ENCODE assay signal across 13 cellular contexts in the genomic region with DNA sequence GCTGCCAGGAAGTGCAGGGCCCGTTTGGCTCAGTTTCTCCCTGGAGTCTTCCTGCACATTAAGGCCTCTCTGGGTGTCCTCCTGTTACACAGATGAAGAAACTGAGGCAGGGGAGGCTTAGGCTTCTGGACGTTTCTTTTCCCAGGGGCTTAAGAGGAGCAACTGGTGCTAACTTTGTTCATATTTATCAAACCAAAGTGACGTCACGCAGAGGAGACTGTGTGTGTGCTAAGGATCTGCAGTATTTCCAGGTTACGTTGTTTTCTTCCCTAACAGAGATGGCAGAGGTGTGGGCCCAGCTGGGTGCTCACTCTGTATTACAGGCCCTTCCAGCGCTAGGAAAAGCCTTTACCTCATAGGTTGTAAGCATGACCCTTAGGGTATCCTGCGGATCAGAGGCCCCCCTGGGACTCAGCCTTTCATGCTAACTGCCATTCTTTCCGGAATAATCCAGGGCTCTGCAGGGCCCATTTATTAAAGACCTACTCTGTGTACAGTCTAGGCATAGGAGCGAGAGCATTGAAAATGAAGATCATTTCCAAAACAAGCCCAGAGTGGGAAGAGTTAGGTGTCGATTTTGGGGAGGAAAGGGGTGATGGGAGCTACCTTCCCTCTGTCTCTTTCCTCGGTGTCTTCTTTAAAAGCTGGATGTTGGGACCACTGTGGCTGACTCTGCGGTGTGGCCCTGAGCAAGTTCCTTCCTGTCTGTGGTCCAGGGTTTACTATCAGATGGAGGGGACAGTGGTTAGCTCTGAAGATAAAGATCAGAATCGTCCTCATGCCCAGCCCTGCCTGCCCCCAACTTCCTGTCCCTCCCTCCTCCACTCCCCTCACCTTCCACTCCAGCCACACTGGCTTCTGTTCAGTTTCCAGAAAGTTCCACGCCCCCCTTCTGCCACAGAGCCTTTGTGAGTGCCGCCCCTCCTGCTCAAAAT. TPM values are rescaled to one million over a fixed set of nuclear protein-coding genes. Genes with fewer than 3 reads are reported as not detected.
A peak's percentile ranks its signal among the peaks of the same experiment; 100 is the strongest.
DNase-seq lines count a peak whose midpoint lies in the region; ATAC-seq and TF ChIP-seq lines count a peak whose summit lies in the region.
"Had no signal": no experiment of that assay in that cellular context is flagged by ENCODE, and none has a peak within 500 bp of the region (broad histone marks: within the 10 kb centered on the region; RNA-seq: fewer than 3 reads in every experiment).

No MANE protein-coding gene starts in this region.

- intact Hi-C loops in activated CD4-positive, alpha-beta T cell treated with anti-CD3 and anti-CD28 coated beads for 36 hours (cut with DNase I, micrococcal nuclease), result no loop called here
- intact Hi-C loops in spleen (cut with DNase I; ENCODE audit: low total_unique reads) (no loop called here), left cardiac atrium (cut with DNase I) (no loop called here)

- H3K9me3 ChIP-seq in spleen, result no peaks in the 10 kb centered on the region
- H3K9me3 ChIP-seq: left ventricle myocardium inferior had no signal

- peaks cover 50% of the 10 kb centered on the region for H3K4me1 Mint-ChIP-seq in activated CD4-positive, alpha-beta T cell treated with anti-CD3 and anti-CD28 coated beads for 36 hours

- peak overlapping the region; percentile 24 for H3K4me3 Mint-ChIP-seq in activated CD4-positive, alpha-beta T cell treated with anti-CD3 and anti-CD28 coated beads for 36 hours

- H3K27ac Mint-ChIP-seq in activated CD4-positive, alpha-beta T cell treated with anti-CD3 and anti-CD28 coated beads for 36 hours, result no peak overlapping the region

- peak; percentile 31 for ATAC-seq in activated CD4-positive, alpha-beta T cell treated with anti-CD3 and anti-CD28 coated beads for 36 hours
- no peak for ATAC-seq in HG03280 (IDR thresholded peaks at IDR 0.05; ENCODE audit: unreplicated experiment)
- ATAC-seq in left cardiac atrium, result no peak

- H3K4me1 ChIP-seq in spleen, result peaks cover 23 to 87% (median 66%) of the 10 kb centered on the region in 6 donors

- TF ChIP-seq POLR2A in NB4 (IDR thresholded peaks at IDR 0.05; ENCODE audit: extremely low read depth, insufficient read length) (no peak), spleen (IDR thresholded peaks at IDR 0.05) (no peak)

- POLR2A ChIA-PET in activated CD4-positive, alpha-beta T cell treated with anti-CD3 and anti-CD28 coated beads for 36 hours (lab: Charles Lee), result no interaction called here

- H3K9me3 Mint-ChIP-seq in activated CD4-positive, alpha-beta T cell treated with anti-CD3 and anti-CD28 coated beads for 36 hours (ENCODE audit: low read depth), result no peaks in the 10 kb centered on the region

- no peak for TF ChIP-seq CTCF in NB4 (IDR thresholded peaks at IDR 0.05; ENCODE audit: low read depth, low read length)
- TF ChIP-seq CTCF in spleen (IDR thresholded peaks at IDR 0.05 in 8 of 11, conservative IDR thresholded peaks at IDR 0.05 in 3 of 11), result no peak

- 28 to 34% (median 32%) methylated on average over 14 to 15 of the region's 15 CpGs for WGBS in spleen, 5 donors

- peak overlapping the region in 6 of 8 donors; percentile 65 to 100 (median 96) for H3K27ac ChIP-seq in spleen
- H3K27ac ChIP-seq: left ventricle myocardium inferior had no signal

- CTCF ChIA-PET in activated CD4-positive, alpha-beta T cell treated with anti-CD3 and anti-CD28 coated beads for 36 hours (lab: Charles Lee), result interaction anchor here (0.5 to 1.9 kb wide), 9 partner anchors 9 to 564 kb away, joined by 3 to 5 read pairs (median 3); no protein-coding TSS in a partner anchor

- peak; percentile 33 for DNase-seq in activated CD4-positive, alpha-beta T cell treated with anti-CD3 and anti-CD28 coated beads for 36 hours
- no peak for DNase-seq in activated CD4-positive, alpha-beta T cell treated with anti-CD3 and anti-CD28 coated beads, Interleukin-2, amount 50 U/mL, for 1 hour
- DNase-seq in NB4 (ENCODE audit: low read depth) (peak; percentile 96), spleen (peak; percentile 73), NCI-H2171 treated with DMSO at 0.1 percent for 48 hours (lab: John Stamatoyannopoulos, UW) (no peak), left cardiac atrium (no peak)
- DNase-seq in activated effector memory CD4-positive, alpha-beta T cell treated with Interleukin-2 at 50 U/mL for 16 hours, result peak; percentile 9
- DNase-seq: activated CD4-positive, CD25-positive, alpha-beta regulatory T cell; left ventricle myocardium inferior; NCI-H82 had no signal

- H3K36me3 Mint-ChIP-seq in activated CD4-positive, alpha-beta T cell treated with anti-CD3 and anti-CD28 coated beads for 36 hours (ENCODE audit: low read depth), result peaks cover 4% of the 10 kb centered on the region

- peaks cover 0 to 20% (median 0%) of the 10 kb centered on the region in 6 donors for H3K36me3 ChIP-seq in spleen

- H3K27me3 Mint-ChIP-seq in activated CD4-positive, alpha-beta T cell treated with anti-CD3 and anti-CD28 coated beads for 36 hours, result no peaks in the 10 kb centered on the region

- H3K27me3 ChIP-seq in spleen (replicated peaks in 1 of 7), result no peaks in the 10 kb centered on the region

- H3K4me3 ChIP-seq in NB4 (ENCODE audit: low read depth, low read length), result peak overlapping the region; percentile 40
- H3K4me3 ChIP-seq in spleen, result peak overlapping the region in 2 of 8 donors; percentile 0 to 35
- H3K4me3 ChIP-seq: left ventricle myocardium inferior had no signal

RNA-seq across cellular contexts. Expression of a gene that starts 4.6 kb away (rescaled TPM):
- 10 to 100 TPM; 13.2 to 13.3 TPM for total RNA-seq in activated CD4-positive, alpha-beta T cell treated with anti-CD3 and anti-CD28 coated beads for 36 hours
- total RNA-seq in spleen (100 to 1,000 TPM in 2 of 7 donors, 10 to 100 TPM in 5; 48.5 to 120 (median 64.2) TPM), left cardiac atrium (10 to 100 TPM; 25.4 to 25.7 TPM)
- polyA plus RNA-seq in spleen, result 10 to 100 TPM; 40.8 to 54.7 (median 50.5) TPM

RNA-seq across cellular contexts. Expression of a gene that starts 21.5 kb away (rescaled TPM):
- not detected for total RNA-seq in activated CD4-positive, alpha-beta T cell treated with anti-CD3 and anti-CD28 coated beads for 36 hours
- total RNA-seq in spleen, result 1 to 10 TPM in 1 of 7 donors, under 1 TPM in 5, not detected in 1; 0.74 to 4.8 (median 0.86) TPM
- polyA plus RNA-seq in spleen, result 1 to 10 TPM in 2 of 3 donors, under 1 TPM in 1; 0.96 to 1.7 (median 1.7) TPM
- 1 to 10 TPM; 1.2 to 1.3 TPM for total RNA-seq in left cardiac atrium
- total RNA-seq: A172, bronchial epithelial cell had no signal

RNA-seq across cellular contexts. Expression of a gene that starts 49.0 kb away (rescaled TPM):
- under 1 TPM; 0.02 to 0.04 TPM for total RNA-seq in activated CD4-positive, alpha-beta T cell treated with anti-CD3 and anti-CD28 coated beads for 36 hours
- total RNA-seq in spleen, result under 1 TPM in 4 of 7 donors, not detected in 3; 0.09 to 0.37 (median 0.17) TPM
- polyA plus RNA-seq in spleen, result under 1 TPM; 0.04 to 0.10 (median 0.06) TPM
- under 1 TPM in 1 of 2 donors, not detected in 1; 0.06 TPM for total RNA-seq in left cardiac atrium
- total RNA-seq: bronchial epithelial cell had no signal

RNA-seq across cellular contexts. Expression of a gene that starts 59.6 kb away (rescaled TPM):
- 10 to 100 TPM; 70.4 to 71.5 TPM for total RNA-seq in activated CD4-positive, alpha-beta T cell treated with anti-CD3 and anti-CD28 coated beads for 36 hours
- total RNA-seq in spleen (10 to 100 TPM; 22.7 to 41.0 (median 29.8) TPM), left cardiac atrium (10 to 100 TPM; 20.0 to 24.0 TPM)
- 10 to 100 TPM; 30.8 to 42.1 (median 37.2) TPM for polyA plus RNA-seq in spleen

Comparison
In these comparisons a context has a peak if more than half of its experiments do, and no peak if none do; other contexts are left out.
1. DNase-seq: peak in activated CD4-positive, alpha-beta T cell treated with anti-CD3 and anti-CD28 coated beads for 36 hours (single experiment), NB4 (single experiment), activated effector memory CD4-positive, alpha-beta T cell treated with Interleukin-2 at 50 U/mL for 16 hours (single experiment) and spleen (single experiment); none in activated CD4-positive, alpha-beta T cell treated with anti-CD3 and anti-CD28 coated beads, Interleukin-2, amount 50 U/mL, for 1 hour (single experiment), NCI-H2171 treated with DMSO at 0.1 percent for 48 hours (single experiment) and left cardiac atrium (single experiment).